21 cellular contexts compared by ENCODE assay signal in the genomic region with DNA sequence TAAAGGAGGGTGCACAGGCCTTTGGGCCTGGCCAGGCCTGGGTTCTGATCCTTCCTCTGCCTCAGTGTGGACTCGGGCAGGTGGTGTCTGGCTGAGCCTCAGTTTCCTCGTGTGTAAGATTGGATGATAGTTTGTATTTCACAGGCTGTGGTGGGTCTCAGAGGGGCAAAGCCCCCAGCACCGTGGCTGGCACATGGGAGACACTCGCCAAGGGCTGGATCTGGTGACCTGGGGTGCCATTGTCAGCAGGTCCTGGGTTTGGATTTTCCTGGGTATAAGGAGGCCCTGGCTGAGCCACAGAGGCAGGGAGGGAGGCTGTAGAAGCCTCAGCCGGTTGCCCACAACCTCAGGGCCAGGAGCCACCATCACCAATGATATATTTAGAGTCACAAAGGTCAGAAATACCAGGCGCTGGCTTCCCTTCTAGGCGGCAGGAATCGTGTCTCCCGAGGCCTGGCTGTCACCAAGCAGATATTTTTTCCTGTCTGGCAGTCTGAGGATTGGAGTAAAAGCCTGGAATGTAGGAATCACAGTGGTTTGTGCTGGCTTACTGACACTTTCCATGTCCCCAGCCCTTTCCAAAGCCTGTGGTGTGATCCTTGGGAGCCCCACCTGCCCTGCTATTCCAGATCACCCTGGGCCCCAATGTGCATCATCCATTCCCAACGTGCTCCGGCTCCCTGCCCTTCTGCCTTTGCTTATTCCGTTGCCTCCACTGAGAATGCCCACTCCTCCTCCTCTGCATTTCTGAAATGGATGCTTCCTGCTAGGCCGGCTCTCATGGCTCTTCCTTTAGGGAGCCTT. TPM values are rescaled to one million over a fixed set of nuclear protein-coding genes. Genes with fewer than 3 reads are reported as not detected.
DNase-seq lines count a peak whose midpoint lies in the region; ATAC-seq and TF ChIP-seq lines count a peak whose summit lies in the region.
"Had no signal": no experiment of that assay in that cellular context is flagged by ENCODE, and none has a peak within 500 bp of the region (broad histone marks: within the 10 kb centered on the region; RNA-seq: fewer than 3 reads in every experiment).

No MANE protein-coding gene starts in this region.

- TF ChIP-seq CTCF in left ventricle myocardium inferior (IDR thresholded peaks at IDR 0.05; ENCODE audit: borderline replicate concordance), result no peak
- no peak for TF ChIP-seq CTCF in sigmoid colon (IDR thresholded peaks at IDR 0.05)
- TF ChIP-seq CTCF in ascending aorta (IDR thresholded peaks at IDR 0.05), result no peak

- ATAC-seq in Right ventricle myocardium superior (ENCODE audit: poor library complexity), result peak; percentile 55
- peak; percentile 85 for ATAC-seq in left ventricle myocardium superior
- ATAC-seq in GM21786 (IDR thresholded peaks at IDR 0.05; ENCODE audit: unreplicated experiment), result no peak
- ATAC-seq: A549; CD8-positive, alpha-beta T cell; GM12878 had no signal

- peaks cover 31% of the 10 kb centered on the region for H3K27me3 ChIP-seq in left ventricle myocardium inferior (ENCODE audit: low read depth)
- H3K27me3 ChIP-seq in sigmoid colon, result peaks cover 0 to 7% (median 0%) of the 10 kb centered on the region in 3 donors
- no peaks in the 10 kb centered on the region for H3K27me3 ChIP-seq in ascending aorta

- WGBS in sigmoid colon, 2 donors, result 68 to 75% methylated on average over 13 of the region's 13 CpGs

- H3K36me3 ChIP-seq in left ventricle myocardium inferior (no peaks in the 10 kb centered on the region), sigmoid colon (no peaks in the 10 kb centered on the region), ascending aorta (no peaks in the 10 kb centered on the region)

- H3K27ac ChIP-seq in left ventricle myocardium inferior (replicated peaks), result no peak overlapping the region
- H3K27ac ChIP-seq in sigmoid colon, result no peak overlapping the region
- H3K27ac ChIP-seq in ascending aorta, result no peak overlapping the region
- H3K27ac ChIP-seq: A549 had no signal

- H3K4me1 ChIP-seq in left ventricle myocardium inferior (peaks cover 10% of the 10 kb centered on the region), sigmoid colon (no peaks in the 10 kb centered on the region), ascending aorta (no peaks in the 10 kb centered on the region)
- H3K4me1 ChIP-seq: A549 had no signal

- peak; percentile 34 for DNase-seq in Right ventricle myocardium superior
- no peak for DNase-seq in left ventricle myocardium inferior
- no peak for DNase-seq in left ventricle myocardium superior
- DNase-seq in sigmoid colon, result peak; percentile 48
- no peak for DNase-seq in ascending aorta (ENCODE audit: low spot score in 2 of 2)
- no peak for DNase-seq in activated CD4-positive, alpha-beta T cell treated with anti-CD3 and anti-CD28 coated beads for 1 hour
- DNase-seq: Calu3; CD8-positive, alpha-beta T cell; GF-D8; KBM-7; NCI-H1105; NCI-H2081 treated with DMSO at 0.1 percent for 48 hours; NCI-H510A; NCI-H748 treated with DMSO at 0.1 percent for 48 hours; SHP77 had no signal

- H3K4me3 ChIP-seq in left ventricle myocardium inferior, result no peak overlapping the region
- no peak overlapping the region for H3K4me3 ChIP-seq in sigmoid colon
- no peak overlapping the region for H3K4me3 ChIP-seq in ascending aorta
- H3K4me3 ChIP-seq: A549, GM12878 had no signal

- intact Hi-C loops in Right ventricle myocardium superior (cut with DNase I) (no loop called here), left ventricle myocardium inferior (cut with micrococcal nuclease) (no loop called here), left ventricle myocardium superior (cut with micrococcal nuclease) (no loop called here), sigmoid colon (cut with DNase I) (no loop called here), ascending aorta (cut with DNase I) (no loop called here)

- TF ChIP-seq EP300 in sigmoid colon (IDR thresholded peaks at IDR 0.05), result no peak

- no peaks in the 10 kb centered on the region for H3K9me3 ChIP-seq in left ventricle myocardium inferior (replicated peaks)
- no peaks in the 10 kb centered on the region for H3K9me3 ChIP-seq in sigmoid colon
- no peaks in the 10 kb centered on the region for H3K9me3 ChIP-seq in ascending aorta
- H3K9me3 ChIP-seq: A549 had no signal

- TF ChIP-seq POLR2A in sigmoid colon (IDR thresholded peaks at IDR 0.05), result no peak

RNA-seq across cellular contexts. Expression of a gene that starts 15.6 kb away (rescaled TPM):
- total RNA-seq in Right ventricle myocardium superior (not detected), left ventricle myocardium inferior (not detected), left ventricle myocardium superior (not detected), sigmoid colon (1 to 10 TPM in 1 of 4 donors, under 1 TPM in 2, not detected in 1; 0.36 to 1.9 (median 0.54) TPM), ascending aorta (not detected)
- under 1 TPM in 1 of 3 donors, not detected in 2; 0.42 TPM for polyA plus RNA-seq in sigmoid colon
- total RNA-seq: CD8-positive, alpha-beta T cell; GM12878; OCI-LY7 had no signal
- polyA plus RNA-seq: BJ had no signal

RNA-seq across cellular contexts. Expression of a gene that starts 30.8 kb away (rescaled TPM):
- total RNA-seq in Right ventricle myocardium superior (not detected), left ventricle myocardium inferior (not detected), left ventricle myocardium superior (not detected), sigmoid colon (not detected), ascending aorta (not detected)
- not detected for polyA plus RNA-seq in sigmoid colon
- total RNA-seq: Calu3; CD8-positive, alpha-beta T cell; GM12878; H1; OCI-LY7 had no signal
- polyA plus RNA-seq: A549, BJ, GM12878, H1 had no signal

Comparison
In these comparisons a context has a peak if more than half of its experiments do, and no peak if none do; other contexts are left out.
1. DNase-seq: peak in Right ventricle myocardium superior (single experiment) and sigmoid colon (single experiment); none in left ventricle myocardium inferior (single experiment), left ventricle myocardium superior (single experiment), ascending aorta (0 of 2) and activated CD4-positive, alpha-beta T cell treated with anti-CD3 and anti-CD28 coated beads for 1 hour (single experiment).